1 cellular context compared by ENCODE assay signal in the genomic region with DNA sequence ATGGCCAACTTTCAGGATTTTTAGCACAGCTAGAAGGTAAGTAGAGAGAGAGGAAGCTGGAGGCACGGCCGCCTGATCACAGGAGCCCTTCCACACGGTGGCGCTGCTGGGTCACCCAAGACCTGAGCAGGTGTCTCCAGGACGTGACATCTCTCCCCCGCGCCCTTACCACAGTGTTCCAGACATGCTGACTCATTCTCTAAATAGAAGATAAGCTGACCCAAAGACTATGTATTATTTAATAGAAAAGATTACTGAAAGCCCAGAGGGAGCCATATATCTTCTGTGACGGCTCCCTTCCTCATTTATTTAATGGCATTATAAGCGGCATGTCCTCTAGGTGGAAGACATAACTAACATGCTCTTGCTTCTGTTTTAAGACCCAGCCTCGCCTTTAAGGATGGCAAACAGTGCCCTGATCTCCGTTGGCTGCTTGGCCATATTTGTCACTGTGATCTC.
TF ChIP-seq lines count a peak whose summit lies in the region.

No MANE protein-coding gene starts in this region.

TF ChIP-seq in HepG2, 621 proteins besides CTCF, POLR2A, EP300 and RAD21 (continued from another document and continues in another):
- TF ChIP-seq POLR2AphosphoS2 (IDR thresholded peaks at IDR 0.05; ENCODE audit: low read depth, low read length) (no peak), ZNF292 (CRISPR knock-in tag; IDR thresholded peaks at IDR 0.05; ENCODE audit: borderline replicate concordance, low read depth) (peak; percentile 44; the same call in 1 of the 2 replicates), ZNF382 (CRISPR knock-in tag; IDR thresholded peaks at IDR 0.05; ENCODE audit: borderline replicate concordance) (no peak), HMGA1 (CRISPR knock-in tag; conservative IDR thresholded peaks at IDR 0.05) (no peak), ZNF678 (CRISPR knock-in tag; IDR thresholded peaks at IDR 0.05) (no peak), TOE1 (CRISPR knock-in tag; IDR thresholded peaks at IDR 0.05) (no peak), PRPF4 (IDR thresholded peaks at IDR 0.05; ENCODE audit: low read depth, low read length, poor library complexity, severe bottlenecking) (no peak), TOPORS (CRISPR knock-in tag; IDR thresholded peaks at IDR 0.05) (no peak), WIZ (CRISPR knock-in tag; IDR thresholded peaks at IDR 0.05) (0 out of 2 replicates have a peak, but pooled peaks have one; percentile 36), ZFP1 (CRISPR knock-in tag; IDR thresholded peaks at IDR 0.05) (no peak), ZNF12 (CRISPR knock-in tag; IDR thresholded peaks at IDR 0.05) (no peak), ADNP (CRISPR knock-in tag; IDR thresholded peaks at IDR 0.05) (no peak), ZNF883 (CRISPR knock-in tag; IDR thresholded peaks at IDR 0.05; ENCODE audit: not compliant biosample characterization) (no peak), NFE2L2 (IDR thresholded peaks at IDR 0.05; ENCODE audit: low read length) (peak; percentile 94), HOXA9 (CRISPR knock-in tag; IDR thresholded peaks at IDR 0.05; ENCODE audit: borderline replicate concordance) (no peak), ZNF253 (CRISPR knock-in tag; IDR thresholded peaks at IDR 0.05; ENCODE audit: borderline replicate concordance) (no peak), ZFP36L2 (CRISPR knock-in tag; IDR thresholded peaks at IDR 0.05) (no peak), KAT8 (CRISPR knock-in tag; IDR thresholded peaks at IDR 0.05) (peak; percentile 58; the same call in 1 of the 2 replicates), SAP130 (CRISPR knock-in tag; IDR thresholded peaks at IDR 0.05; ENCODE audit: low read depth) (peak; percentile 81), FOXP1 (IDR thresholded peaks at IDR 0.05) (no peak), FOXP1 (CRISPR knock-in tag; IDR thresholded peaks at IDR 0.05) (0 out of 2 replicates have a peak, but pooled peaks have one; percentile 8), CHD4 (IDR thresholded peaks at IDR 0.05; ENCODE audit: borderline replicate concordance, low read length) (no peak), CEBPG (CRISPR knock-in tag; IDR thresholded peaks at IDR 0.05) (no peak), LCORL (IDR thresholded peaks at IDR 0.05) (no peak), LCORL (CRISPR knock-in tag; IDR thresholded peaks at IDR 0.05) (no peak), ATRX (CRISPR knock-in tag; IDR thresholded peaks at IDR 0.05; ENCODE audit: borderline replicate concordance) (no peak), KMT2B (CRISPR knock-in tag; IDR thresholded peaks at IDR 0.05) (peak; percentile 43; the same call in 1 of the 2 replicates)
- TF ChIP-seq, protein P1, sequence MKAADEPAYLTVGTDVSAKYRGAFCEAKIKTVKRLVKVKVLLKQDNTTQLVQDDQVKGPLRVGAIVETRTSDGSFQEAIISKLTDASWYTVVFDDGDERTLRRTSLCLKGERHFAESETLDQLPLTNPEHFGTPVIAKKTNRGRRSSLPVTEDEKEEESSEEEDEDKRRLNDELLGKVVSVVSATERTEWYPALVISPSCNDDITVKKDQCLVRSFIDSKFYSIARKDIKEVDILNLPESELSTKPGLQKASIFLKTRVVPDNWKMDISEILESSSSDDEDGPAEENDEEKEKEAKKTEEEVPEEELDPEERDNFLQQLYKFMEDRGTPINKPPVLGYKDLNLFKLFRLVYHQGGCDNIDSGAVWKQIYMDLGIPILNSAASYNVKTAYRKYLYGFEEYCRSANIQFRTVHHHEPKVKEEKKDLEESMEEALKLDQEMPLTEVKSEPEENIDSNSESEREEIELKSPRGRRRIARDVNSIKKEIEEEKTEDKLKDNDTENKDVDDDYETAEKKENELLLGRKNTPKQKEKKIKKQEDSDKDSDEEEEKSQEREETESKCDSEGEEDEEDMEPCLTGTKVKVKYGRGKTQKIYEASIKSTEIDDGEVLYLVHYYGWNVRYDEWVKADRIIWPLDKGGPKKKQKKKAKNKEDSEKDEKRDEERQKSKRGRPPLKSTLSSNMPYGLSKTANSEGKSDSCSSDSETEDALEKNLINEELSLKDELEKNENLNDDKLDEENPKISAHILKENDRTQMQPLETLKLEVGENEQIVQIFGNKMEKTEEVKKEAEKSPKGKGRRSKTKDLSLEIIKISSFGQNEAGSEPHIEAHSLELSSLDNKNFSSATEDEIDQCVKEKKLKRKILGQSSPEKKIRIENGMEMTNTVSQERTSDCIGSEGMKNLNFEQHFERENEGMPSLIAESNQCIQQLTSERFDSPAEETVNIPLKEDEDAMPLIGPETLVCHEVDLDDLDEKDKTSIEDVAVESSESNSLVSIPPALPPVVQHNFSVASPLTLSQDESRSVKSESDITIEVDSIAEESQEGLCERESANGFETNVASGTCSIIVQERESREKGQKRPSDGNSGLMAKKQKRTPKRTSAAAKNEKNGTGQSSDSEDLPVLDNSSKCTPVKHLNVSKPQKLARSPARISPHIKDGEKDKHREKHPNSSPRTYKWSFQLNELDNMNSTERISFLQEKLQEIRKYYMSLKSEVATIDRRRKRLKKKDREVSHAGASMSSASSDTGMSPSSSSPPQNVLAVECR (CRISPR knock-in tag; IDR thresholded peaks at IDR 0.05; ENCODE audit: borderline replicate concordance), result peak; percentile 60; the same call in 1 of the 2 replicates
- TF ChIP-seq, protein P2, sequence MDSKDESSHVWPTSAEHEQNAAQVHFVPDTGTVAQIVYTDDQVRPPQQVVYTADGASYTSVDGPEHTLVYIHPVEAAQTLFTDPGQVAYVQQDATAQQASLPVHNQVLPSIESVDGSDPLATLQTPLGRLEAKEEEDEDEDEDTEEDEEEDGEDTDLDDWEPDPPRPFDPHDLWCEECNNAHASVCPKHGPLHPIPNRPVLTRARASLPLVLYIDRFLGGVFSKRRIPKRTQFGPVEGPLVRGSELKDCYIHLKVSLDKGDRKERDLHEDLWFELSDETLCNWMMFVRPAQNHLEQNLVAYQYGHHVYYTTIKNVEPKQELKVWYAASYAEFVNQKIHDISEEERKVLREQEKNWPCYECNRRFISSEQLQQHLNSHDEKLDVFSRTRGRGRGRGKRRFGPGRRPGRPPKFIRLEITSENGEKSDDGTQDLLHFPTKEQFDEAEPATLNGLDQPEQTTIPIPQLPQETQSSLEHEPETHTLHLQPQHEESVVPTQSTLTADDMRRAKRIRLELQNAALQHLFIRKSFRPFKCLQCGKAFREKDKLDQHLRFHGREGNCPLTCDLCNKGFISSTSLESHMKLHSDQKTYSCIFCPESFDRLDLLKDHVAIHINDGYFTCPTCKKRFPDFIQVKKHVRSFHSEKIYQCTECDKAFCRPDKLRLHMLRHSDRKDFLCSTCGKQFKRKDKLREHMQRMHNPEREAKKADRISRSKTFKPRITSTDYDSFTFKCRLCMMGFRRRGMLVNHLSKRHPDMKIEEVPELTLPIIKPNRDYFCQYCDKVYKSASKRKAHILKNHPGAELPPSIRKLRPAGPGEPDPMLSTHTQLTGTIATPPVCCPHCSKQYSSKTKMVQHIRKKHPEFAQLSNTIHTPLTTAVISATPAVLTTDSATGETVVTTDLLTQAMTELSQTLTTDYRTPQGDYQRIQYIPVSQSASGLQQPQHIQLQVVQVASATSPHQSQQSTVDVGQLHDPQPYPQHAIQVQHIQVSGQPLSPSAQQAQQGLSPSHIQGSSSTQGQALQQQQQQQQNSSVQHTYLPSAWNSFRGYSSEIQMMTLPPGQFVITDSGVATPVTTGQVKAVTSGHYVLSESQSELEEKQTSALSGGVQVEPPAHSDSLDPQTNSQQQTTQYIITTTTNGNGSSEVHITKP (CRISPR knock-in tag; IDR thresholded peaks at IDR 0.05; ENCODE audit: low read depth), result no peak
- TF ChIP-seq, protein P3, sequence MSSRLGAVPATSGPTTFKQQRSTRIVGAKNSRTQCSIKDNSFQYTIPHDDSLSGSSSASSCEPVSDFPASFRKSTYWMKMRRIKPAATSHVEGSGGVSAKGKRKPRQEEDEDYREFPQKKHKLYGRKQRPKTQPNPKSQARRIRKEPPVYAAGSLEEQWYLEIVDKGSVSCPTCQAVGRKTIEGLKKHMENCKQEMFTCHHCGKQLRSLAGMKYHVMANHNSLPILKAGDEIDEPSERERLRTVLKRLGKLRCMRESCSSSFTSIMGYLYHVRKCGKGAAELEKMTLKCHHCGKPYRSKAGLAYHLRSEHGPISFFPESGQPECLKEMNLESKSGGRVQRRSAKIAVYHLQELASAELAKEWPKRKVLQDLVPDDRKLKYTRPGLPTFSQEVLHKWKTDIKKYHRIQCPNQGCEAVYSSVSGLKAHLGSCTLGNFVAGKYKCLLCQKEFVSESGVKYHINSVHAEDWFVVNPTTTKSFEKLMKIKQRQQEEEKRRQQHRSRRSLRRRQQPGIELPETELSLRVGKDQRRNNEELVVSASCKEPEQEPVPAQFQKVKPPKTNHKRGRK (CRISPR knock-in tag; IDR thresholded peaks at IDR 0.05), result no peak
- TF ChIP-seq, protein P4, sequence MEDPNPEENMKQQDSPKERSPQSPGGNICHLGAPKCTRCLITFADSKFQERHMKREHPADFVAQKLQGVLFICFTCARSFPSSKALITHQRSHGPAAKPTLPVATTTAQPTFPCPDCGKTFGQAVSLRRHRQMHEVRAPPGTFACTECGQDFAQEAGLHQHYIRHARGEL (CRISPR knock-in tag; IDR thresholded peaks at IDR 0.05), result no peak
- TF ChIP-seq, protein P5, sequence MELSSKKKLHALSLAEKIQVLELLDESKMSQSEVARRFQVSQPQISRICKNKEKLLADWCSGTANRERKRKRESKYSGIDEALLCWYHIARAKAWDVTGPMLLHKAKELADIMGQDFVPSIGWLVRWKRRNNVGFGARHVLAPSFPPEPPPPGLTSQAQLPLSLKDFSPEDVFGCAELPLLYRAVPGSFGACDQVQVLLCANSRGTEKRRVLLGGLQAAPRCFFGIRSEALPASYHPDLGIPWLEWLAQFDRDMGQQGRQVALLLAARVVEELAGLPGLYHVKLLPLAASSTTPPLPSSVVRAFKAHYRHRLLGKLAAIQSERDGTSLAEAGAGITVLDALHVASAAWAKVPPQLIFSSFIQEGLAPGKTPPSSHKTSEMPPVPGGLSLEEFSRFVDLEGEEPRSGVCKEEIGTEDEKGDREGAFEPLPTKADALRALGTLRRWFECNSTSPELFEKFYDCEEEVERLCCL (CRISPR knock-in tag; IDR thresholded peaks at IDR 0.05; ENCODE audit: borderline replicate concordance), result no peak
- TF ChIP-seq, protein P6, sequence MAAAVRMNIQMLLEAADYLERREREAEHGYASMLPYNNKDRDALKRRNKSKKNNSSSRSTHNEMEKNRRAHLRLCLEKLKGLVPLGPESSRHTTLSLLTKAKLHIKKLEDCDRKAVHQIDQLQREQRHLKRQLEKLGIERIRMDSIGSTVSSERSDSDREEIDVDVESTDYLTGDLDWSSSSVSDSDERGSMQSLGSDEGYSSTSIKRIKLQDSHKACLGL (CRISPR knock-in tag; IDR thresholded peaks at IDR 0.05), result no peak
- TF ChIP-seq, protein P7, sequence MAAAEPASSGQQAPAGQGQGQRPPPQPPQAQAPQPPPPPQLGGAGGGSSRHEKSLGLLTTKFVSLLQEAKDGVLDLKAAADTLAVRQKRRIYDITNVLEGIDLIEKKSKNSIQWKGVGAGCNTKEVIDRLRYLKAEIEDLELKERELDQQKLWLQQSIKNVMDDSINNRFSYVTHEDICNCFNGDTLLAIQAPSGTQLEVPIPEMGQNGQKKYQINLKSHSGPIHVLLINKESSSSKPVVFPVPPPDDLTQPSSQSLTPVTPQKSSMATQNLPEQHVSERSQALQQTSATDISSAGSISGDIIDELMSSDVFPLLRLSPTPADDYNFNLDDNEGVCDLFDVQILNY (CRISPR knock-in tag; conservative IDR thresholded peaks at IDR 0.05), result no peak
- TF ChIP-seq, protein P8, sequence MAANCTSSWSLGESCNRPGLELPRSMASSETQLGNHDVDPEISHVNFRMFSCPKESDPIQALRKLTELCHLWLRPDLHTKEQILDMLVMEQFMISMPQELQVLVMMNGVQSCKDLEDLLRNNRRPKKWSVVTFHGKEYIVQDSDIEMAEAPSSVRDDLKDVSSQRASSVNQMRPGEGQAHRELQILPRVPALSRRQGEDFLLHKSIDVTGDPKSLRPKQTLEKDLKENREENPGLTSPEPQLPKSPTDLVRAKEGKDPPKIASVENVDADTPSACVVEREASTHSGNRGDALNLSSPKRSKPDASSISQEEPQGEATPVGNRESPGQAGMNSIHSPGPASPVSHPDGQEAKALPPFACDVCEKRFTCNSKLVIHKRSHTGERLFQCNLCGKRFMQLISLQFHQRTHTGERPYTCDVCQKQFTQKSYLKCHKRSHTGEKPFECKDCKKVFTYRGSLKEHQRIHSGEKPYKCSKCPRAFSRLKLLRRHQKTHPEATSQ (CRISPR knock-in tag; IDR thresholded peaks at IDR 0.05; ENCODE audit: borderline replicate concordance), result no peak
- TF ChIP-seq, protein P9, sequence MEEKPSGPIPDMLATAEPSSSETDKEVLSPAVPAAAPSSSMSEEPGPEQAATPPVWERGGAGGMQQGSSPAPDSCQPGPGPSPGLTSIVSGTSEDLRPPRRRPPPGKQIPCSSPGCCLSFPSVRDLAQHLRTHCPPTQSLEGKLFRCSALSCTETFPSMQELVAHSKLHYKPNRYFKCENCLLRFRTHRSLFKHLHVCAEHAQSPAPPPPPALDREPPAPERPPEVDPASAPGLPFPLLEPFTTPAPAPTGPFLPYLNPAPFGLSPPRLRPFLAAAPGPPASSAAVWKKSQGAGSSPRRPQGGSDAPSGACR (CRISPR knock-in tag; IDR thresholded peaks at IDR 0.05), result no peak
- TF ChIP-seq, protein P10, sequence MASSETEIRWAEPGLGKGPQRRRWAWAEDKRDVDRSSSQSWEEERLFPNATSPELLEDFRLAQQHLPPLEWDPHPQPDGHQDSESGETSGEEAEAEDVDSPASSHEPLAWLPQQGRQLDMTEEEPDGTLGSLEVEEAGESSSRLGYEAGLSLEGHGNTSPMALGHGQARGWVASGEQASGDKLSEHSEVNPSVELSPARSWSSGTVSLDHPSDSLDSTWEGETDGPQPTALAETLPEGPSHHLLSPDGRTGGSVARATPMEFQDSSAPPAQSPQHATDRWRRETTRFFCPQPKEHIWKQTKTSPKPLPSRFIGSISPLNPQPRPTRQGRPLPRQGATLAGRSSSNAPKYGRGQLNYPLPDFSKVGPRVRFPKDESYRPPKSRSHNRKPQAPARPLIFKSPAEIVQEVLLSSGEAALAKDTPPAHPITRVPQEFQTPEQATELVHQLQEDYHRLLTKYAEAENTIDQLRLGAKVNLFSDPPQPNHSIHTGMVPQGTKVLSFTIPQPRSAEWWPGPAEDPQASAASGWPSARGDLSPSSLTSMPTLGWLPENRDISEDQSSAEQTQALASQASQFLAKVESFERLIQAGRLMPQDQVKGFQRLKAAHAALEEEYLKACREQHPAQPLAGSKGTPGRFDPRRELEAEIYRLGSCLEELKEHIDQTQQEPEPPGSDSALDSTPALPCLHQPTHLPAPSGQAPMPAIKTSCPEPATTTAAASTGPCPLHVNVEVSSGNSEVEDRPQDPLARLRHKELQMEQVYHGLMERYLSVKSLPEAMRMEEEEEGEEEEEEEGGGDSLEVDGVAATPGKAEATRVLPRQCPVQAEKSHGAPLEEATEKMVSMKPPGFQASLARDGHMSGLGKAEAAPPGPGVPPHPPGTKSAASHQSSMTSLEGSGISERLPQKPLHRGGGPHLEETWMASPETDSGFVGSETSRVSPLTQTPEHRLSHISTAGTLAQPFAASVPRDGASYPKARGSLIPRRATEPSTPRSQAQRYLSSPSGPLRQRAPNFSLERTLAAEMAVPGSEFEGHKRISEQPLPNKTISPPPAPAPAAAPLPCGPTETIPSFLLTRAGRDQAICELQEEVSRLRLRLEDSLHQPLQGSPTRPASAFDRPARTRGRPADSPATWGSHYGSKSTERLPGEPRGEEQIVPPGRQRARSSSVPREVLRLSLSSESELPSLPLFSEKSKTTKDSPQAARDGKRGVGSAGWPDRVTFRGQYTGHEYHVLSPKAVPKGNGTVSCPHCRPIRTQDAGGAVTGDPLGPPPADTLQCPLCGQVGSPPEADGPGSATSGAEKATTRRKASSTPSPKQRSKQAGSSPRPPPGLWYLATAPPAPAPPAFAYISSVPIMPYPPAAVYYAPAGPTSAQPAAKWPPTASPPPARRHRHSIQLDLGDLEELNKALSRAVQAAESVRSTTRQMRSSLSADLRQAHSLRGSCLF (CRISPR knock-in tag; IDR thresholded peaks at IDR 0.05; ENCODE audit: borderline replicate concordance), result no peak
